ENCODE assay signal across 8 cellular contexts in genomic region chr4:62709618-62710252, GRCh38.
DNase-seq lines count a peak whose midpoint lies in the region; ATAC-seq, FAIRE-seq and TF ChIP-seq lines count a peak whose summit lies in the region.
"Had no signal": no experiment of that assay in that cellular context is flagged by ENCODE, and none has a peak within 500 bp of the region (broad histone marks: within the 10 kb centered on the region; RNA-seq: fewer than 3 reads in every experiment).

No MANE protein-coding gene starts in this region.

- no peaks in the 10 kb centered on the region for H3K36me3 ChIP-seq in adrenal gland (replicated peaks in 1 of 2)

- no peak for FAIRE-seq in urothelium cell line (lab: Jason Lieb, UNC)

- no peak for TF ChIP-seq POLR2A in adrenal gland (IDR thresholded peaks at IDR 0.05)

- H3K4me1 Mint-ChIP-seq in natural killer cell = no peaks in the 10 kb centered on the region

- peaks cover 0 to 5% of the 10 kb centered on the region in 2 donors for H3K9me3 Mint-ChIP-seq in natural killer cell
- H3K9me3 Mint-ChIP-seq: T-helper 1 cell treated with Interleukin-12 subunit alpha and Interleukin-12 subunit beta and Interleukin-4 antibody, amounts not matched to agents 30 μg/mL and 1 μg/mL, for 36 hours had no signal

- no peaks in the 10 kb centered on the region for H3K36me3 Mint-ChIP-seq in natural killer cell

- no peaks in the 10 kb centered on the region for H3K27me3 ChIP-seq in adrenal gland

- ATAC-seq in GM21717 (IDR thresholded peaks at IDR 0.05; ENCODE audit: unreplicated experiment) (peak; percentile 76), GM19324 (IDR thresholded peaks at IDR 0.05; ENCODE audit: low FRiP score, unreplicated experiment) (no peak), natural killer cell (no peak)

- H3K4me1 ChIP-seq in adrenal gland (replicated peaks in 1 of 2) = no peaks in the 10 kb centered on the region

- TF ChIP-seq CTCF in adrenal gland (IDR thresholded peaks at IDR 0.05) (peak; percentile 36 to 62 (median 47)), natural killer cell (IDR thresholded peaks at IDR 0.05) (no peak)

- WGBS in adrenal gland, 4 donors = 36 to 39% (median 39%) methylated on average over 3 of the region's 3 CpGs

- H3K9me3 ChIP-seq in adrenal gland (replicated peaks in 1 of 3) = no peaks in the 10 kb centered on the region

- no peak overlapping the region for H3K27ac Mint-ChIP-seq in natural killer cell
- H3K27ac Mint-ChIP-seq: T-helper 1 cell treated with Interleukin-12 subunit alpha and Interleukin-12 subunit beta and Interleukin-4 antibody, amounts not matched to agents 30 μg/mL and 1 μg/mL, for 36 hours had no signal

- H3K27me3 Mint-ChIP-seq in natural killer cell (ENCODE audit: low read depth in 2 of 2) = no peaks in the 10 kb centered on the region

- peak overlapping the region in 1 of 4 donors; percentile 34 for H3K4me3 ChIP-seq in adrenal gland

- intact Hi-C loops in adrenal gland (cut with DNase I) (no loop called here), natural killer cell (cut with micrococcal nuclease) (no loop called here)

- DNase-seq in NCI-H1694 treated with DMSO at 0.1 percent for 48 hours (lab: John Stamatoyannopoulos, UW) (peak; percentile 54), adrenal gland (peak in 1 of 7 donors; percentile 1), inferior parietal cortex (ENCODE audit: extremely low spot score) (peak; percentile 88), urothelium cell line (ENCODE audit: low spot score) (peak; percentile 14), natural killer cell (no peak)

- H3K27ac ChIP-seq in adrenal gland = no peak overlapping the region

- H3K4me3 Mint-ChIP-seq in natural killer cell = no peak overlapping the region
- H3K4me3 Mint-ChIP-seq: T-helper 1 cell treated with Interleukin-12 subunit alpha and Interleukin-12 subunit beta and Interleukin-4 antibody, amounts not matched to agents 30 μg/mL and 1 μg/mL, for 36 hours had no signal
